1 cellular context compared by ENCODE assay signal in genomic region chr17:61393904-61394629, GRCh38.
TF ChIP-seq lines count a peak whose summit lies in the region.

No MANE protein-coding gene starts in this region.

TF ChIP-seq in K562, 482 proteins besides CTCF, POLR2A, EP300 and RAD21 (continued from another document):
- TF ChIP-seq ZBTB11 (CRISPR knock-in tag; IDR thresholded peaks at IDR 0.05), result peak in 1 of 3 experiments; percentile 6; a peak in 2 of 6 replicates
- TF ChIP-seq CBFA2T3 (IDR thresholded peaks at IDR 0.05), result peak; percentile 39
- no peak for TF ChIP-seq ARID2 (IDR thresholded peaks at IDR 0.05)
- peak; percentile 62; the same call in 1 of the 2 replicates for TF ChIP-seq TFAP4 (CRISPR knock-in tag; IDR thresholded peaks at IDR 0.05; ENCODE audit: borderline replicate concordance)
- no peak for TF ChIP-seq LEF1 (IDR thresholded peaks at IDR 0.05)
